In the genomic region with DNA sequence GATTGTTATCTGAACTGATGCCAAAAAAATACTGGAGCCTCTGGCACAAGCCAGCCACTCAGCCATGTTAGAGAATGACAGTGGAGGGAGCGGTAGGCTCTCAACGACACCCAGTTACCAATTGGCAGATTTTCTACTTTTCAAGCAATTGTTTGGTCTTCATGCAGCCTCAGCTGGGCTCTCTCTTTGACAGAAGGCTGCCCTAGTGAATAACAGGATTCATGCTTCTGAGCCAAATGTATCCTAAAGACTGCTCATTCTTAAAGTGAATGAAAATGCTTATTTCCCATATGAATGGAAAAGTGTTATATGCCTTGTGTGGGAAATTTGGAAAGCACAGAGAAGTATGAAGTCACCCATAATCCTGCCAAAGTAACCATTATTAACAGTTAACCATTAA, we compare ENCODE assay signal across 27 cellular contexts.
"Had no signal": no experiment of that assay in that cellular context is flagged by ENCODE, and none has a peak within 500 bp of the region (broad histone marks: within the 10 kb centered on the region; RNA-seq: fewer than 3 reads in every experiment).

No MANE protein-coding gene starts in this region.

- ATAC-seq: activated CD4-positive, alpha-beta T cell treated with anti-CD3 and anti-CD28 coated beads for 36 hours; activated T-helper 17 cell treated with anti-CD3 and anti-CD28 coated beads, Interleukin-2, amount 50 U/mL, for 72 hours; effector memory CD8-positive, alpha-beta T cell; esophagus mucosa; left ventricle myocardium superior; natural killer cell had no signal

- H3K36me3 ChIP-seq: breast epithelium, sigmoid colon, vagina had no signal

- H3K27me3 ChIP-seq: breast epithelium, dorsolateral prefrontal cortex, sigmoid colon, testis, vagina had no signal

- H3K4me3 ChIP-seq: breast epithelium, dorsolateral prefrontal cortex, sigmoid colon, smooth muscle cell, testis, vagina had no signal

- H3K27ac ChIP-seq: breast epithelium, dorsolateral prefrontal cortex, sigmoid colon, testis, vagina had no signal

- DNase-seq: activated B cell treated with CpG ODN at 0.5 μM for 24 hours; activated CD4-positive, alpha-beta T cell treated with anti-CD3 and anti-CD28 coated beads for 36 hours; activated CD4-positive, alpha-beta T cell treated with anti-CD3 and anti-CD28 coated beads, Interleukin-2, amount 50 U/mL, for 4 hours; activated CD8-positive, alpha-beta memory T cell treated with anti-CD3 and anti-CD28 coated beads for 24 hours; activated CD8-positive, alpha-beta memory T cell treated with anti-CD3 and anti-CD28 coated beads, Interleukin-2, amount 50 U/mL, for 4 hours; activated naive CD4-positive, alpha-beta T cell; activated naive CD8-positive, alpha-beta T cell treated with anti-CD3 and anti-CD28 coated beads for 36 hours; activated T-cell treated with anti-CD3 and anti-CD28 coated beads, Interleukin-2, amount 50 U/mL, for 24 hours; dorsolateral prefrontal cortex; effector memory CD8-positive, alpha-beta T cell; hypothalamus; left ventricle myocardium superior; mammary epithelial cell; midbrain; natural killer cell; retina; sigmoid colon; stimulated activated CD4-positive, alpha-beta T cell treated with anti-CD3 and anti-CD28 coated beads, Interleukin-15, amount 100 ng/mL, for 24 hours; stimulated activated CD4-positive, alpha-beta T cell treated with anti-CD3 and anti-CD28 coated beads, Interleukin-2, amount 100 ng/mL, for 48 hours; stimulated activated CD8-positive, alpha-beta memory T cell treated with anti-CD3 and anti-CD28 coated beads, Interleukin-4, amount 100 ng/mL, for 48 hours; stimulated activated naive CD4-positive, alpha-beta T cell; testis had no signal

- H3K4me1 ChIP-seq: breast epithelium, vagina had no signal

- H3K9me3 ChIP-seq: breast epithelium, sigmoid colon, testis, vagina had no signal
